Comparison of ENCODE assay signal across 1 cellular context in the genomic region with DNA sequence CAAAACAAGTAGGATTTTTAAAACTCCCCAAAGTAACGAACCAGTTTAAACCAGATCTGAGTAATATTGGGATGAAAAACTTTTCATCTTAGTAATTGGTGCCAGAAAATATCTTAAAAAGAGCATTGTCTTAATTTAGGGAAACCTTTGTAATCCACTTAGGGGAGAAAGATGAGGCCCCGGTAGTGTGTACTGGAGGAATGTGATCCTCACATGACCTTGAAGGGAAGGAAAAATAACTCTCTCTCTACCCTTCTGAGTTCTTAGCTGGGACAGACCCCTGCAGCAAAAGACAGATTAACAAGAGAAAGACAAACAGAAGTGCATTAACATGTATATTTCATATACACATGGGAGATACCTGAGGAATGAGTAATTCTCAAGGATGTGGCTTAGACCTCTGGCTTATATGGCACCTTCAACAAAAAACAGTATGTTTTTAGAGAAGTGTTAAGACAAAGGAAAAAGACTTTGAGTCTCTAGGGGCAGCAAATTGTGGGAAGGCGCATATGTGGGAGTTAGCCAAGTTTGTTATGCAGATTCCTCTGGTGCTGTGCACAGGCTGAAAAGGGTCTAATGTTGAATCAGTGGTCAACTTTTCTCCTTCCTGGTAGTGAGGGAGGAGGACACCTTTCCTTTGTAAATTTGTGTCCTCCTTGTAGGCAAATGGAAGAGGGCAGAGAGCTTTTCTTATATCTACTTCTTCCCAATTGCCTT.
TF ChIP-seq lines count a peak whose summit lies in the region.

No MANE protein-coding gene starts in this region.

TF ChIP-seq in GM23338, 12 proteins besides CTCF, POLR2A, EP300 and RAD21 (continued from another document):
- 0 out of 2 replicates have a peak, but pooled peaks have one; percentile 30 for TF ChIP-seq ZNF462 (CRISPR knock-in tag; IDR thresholded peaks at IDR 0.05)
